8 cellular contexts compared by ENCODE assay signal in genomic region chr4:41887821-41888699, GRCh38. TPM values are rescaled to one million over a fixed set of nuclear protein-coding genes. Genes with fewer than 3 reads are reported as not detected.
DNase-seq lines count a peak whose midpoint lies in the region; ATAC-seq, FAIRE-seq and TF ChIP-seq lines count a peak whose summit lies in the region.

No MANE protein-coding gene starts in this region.

- dilution Hi-C loops in endothelial cell of umbilical vein (cut with MboI; ENCODE audit: extremely low pct_ligation_motif_present, low sequenced_read_pairs): no loop called here

- intact Hi-C loops in endothelial cell of umbilical vein (cut with micrococcal nuclease): loop anchor here (1.0 kb wide), 1 partner anchor 195 kb away; no protein-coding TSS in a partner anchor
- intact Hi-C loops in activated T-helper 2 cell treated with anti-CD3 and anti-CD28 coated beads, Interferon-gamma antibody, Interleukin-2, Interleukin-4, amounts not matched to agents 10 μg/mL and 5 μg/mL and 100 μg/mL, durations not matched to agents 14 hours and 24 hours and 36 hours (cut with micrococcal nuclease): loop anchor here (1.0 to 2.0 kb wide), 2 partner anchors 195 to 607 kb away; no protein-coding TSS in a partner anchor

- no peak overlapping the region for H3K9ac ChIP-seq in endothelial cell of umbilical vein (replicated peaks; ENCODE audit: extremely low read depth, insufficient read depth, low read length)

- H3K4me2 ChIP-seq in endothelial cell of umbilical vein (ENCODE audit: insufficient read depth, low read length): no peak overlapping the region

- BruUV-seq in endothelial cell of umbilical vein (replicated peaks; lab: Mats Ljungman, UMichigan): no TSS peak

- no peaks in the 10 kb centered on the region for H3K9me3 ChIP-seq in endothelial cell of umbilical vein (replicated peaks; ENCODE audit: control insufficient read depth, insufficient read depth, low read length)

- no peaks in the 10 kb centered on the region for H3K36me3 ChIP-seq in endothelial cell of umbilical vein (ENCODE audit: control insufficient read depth in 2 of 2, extremely low read depth in 1 of 2, insufficient read depth in 2 of 2, low read length in 2 of 2)

- peak; percentile 58 for TF ChIP-seq CTCF in endothelial cell of umbilical vein (IDR thresholded peaks at IDR 0.05; ENCODE audit: extremely low read depth in 1 of 2, insufficient read depth in 1 of 2, low read depth in 1 of 2, low read length in 2 of 2)
- peak; percentile 94 for TF ChIP-seq CTCF in progenitor cell of endocrine pancreas (IDR thresholded peaks at IDR 0.05; ENCODE audit: unreplicated experiment)

- H3K36me3 Mint-ChIP-seq in T-cell (no peaks in the 10 kb centered on the region), progenitor cell of endocrine pancreas (ENCODE audit: insufficient read depth) (no peaks in the 10 kb centered on the region)
- H3K36me3 Mint-ChIP-seq in activated T-helper 2 cell treated with anti-CD3 and anti-CD28 coated beads, Interferon-gamma antibody, Interleukin-2, Interleukin-4, amounts not matched to agents 10 μg/mL and 5 μg/mL and 100 μg/mL, durations not matched to agents 14 hours and 24 hours and 36 hours (ENCODE audit: low read depth): no peaks in the 10 kb centered on the region

- H2AFZ ChIP-seq in endothelial cell of umbilical vein (ENCODE audit: low read depth, low read length): no peak overlapping the region

- no peaks in the 10 kb centered on the region for H4K20me1 ChIP-seq in endothelial cell of umbilical vein (replicated peaks; ENCODE audit: control insufficient read depth, extremely low read depth, insufficient read depth, low read length)

- no peak for TF ChIP-seq POLR2A in endothelial cell of umbilical vein (IDR thresholded peaks at IDR 0.05; ENCODE audit: low read depth, low read length)

- H3K4me1 Mint-ChIP-seq in T-cell (peaks cover 0 to 1% (median 1%) of the 10 kb centered on the region in 3 donors), progenitor cell of endocrine pancreas (ENCODE audit: low read depth) (no peaks in the 10 kb centered on the region)
- no peaks in the 10 kb centered on the region for H3K4me1 Mint-ChIP-seq in activated T-helper 2 cell treated with anti-CD3 and anti-CD28 coated beads, Interferon-gamma antibody, Interleukin-2, Interleukin-4, amounts not matched to agents 10 μg/mL and 5 μg/mL and 100 μg/mL, durations not matched to agents 14 hours and 24 hours and 36 hours (ENCODE audit: low read depth)

- no peaks in the 10 kb centered on the region for H3K9me1 ChIP-seq in endothelial cell of umbilical vein (replicated peaks; ENCODE audit: control insufficient read depth, extremely low read depth, insufficient read depth, low read length)

- no peak overlapping the region for H3K4me3 ChIP-seq in endothelial cell of umbilical vein (replicated peaks in 1 of 3; ENCODE audit: insufficient read depth in 1 of 3, low read depth in 1 of 3, low read length in 3 of 3)

- H3K9me3 Mint-ChIP-seq in T-cell (no peaks in the 10 kb centered on the region), progenitor cell of endocrine pancreas (ENCODE audit: low read depth) (no peaks in the 10 kb centered on the region)
- no peaks in the 10 kb centered on the region for H3K9me3 Mint-ChIP-seq in activated T-helper 2 cell treated with anti-CD3 and anti-CD28 coated beads, Interferon-gamma antibody, Interleukin-2, Interleukin-4, amounts not matched to agents 10 μg/mL and 5 μg/mL and 100 μg/mL, durations not matched to agents 14 hours and 24 hours and 36 hours

- H3K4me3 Mint-ChIP-seq in T-cell (no peak overlapping the region), progenitor cell of endocrine pancreas (ENCODE audit: low read depth) (no peak overlapping the region)
- H3K4me3 Mint-ChIP-seq in activated T-helper 2 cell treated with anti-CD3 and anti-CD28 coated beads, Interferon-gamma antibody, Interleukin-2, Interleukin-4, amounts not matched to agents 10 μg/mL and 5 μg/mL and 100 μg/mL, durations not matched to agents 14 hours and 24 hours and 36 hours (ENCODE audit: low read depth): no peak overlapping the region

- FAIRE-seq in HTR-8/SVneo (lab: Jason Lieb, UNC) (no peak), endothelial cell of umbilical vein (lab: Jason Lieb, UNC) (peak; percentile 60)

- H3K27ac ChIP-seq in endothelial cell of umbilical vein (ENCODE audit: insufficient read depth, low read depth, low read length): no peak overlapping the region

- H3K27me3 ChIP-seq in endothelial cell of umbilical vein (ENCODE audit: control insufficient read depth in 2 of 2, insufficient read depth in 2 of 2, low read length in 2 of 2): peaks cover 32 to 69% of the 10 kb centered on the region in 2 experiments

- H3K27me3 Mint-ChIP-seq in T-cell: peaks cover 34 to 38% of the 10 kb centered on the region in 2 donors
- H3K27me3 Mint-ChIP-seq in progenitor cell of endocrine pancreas: peaks cover 76% of the 10 kb centered on the region
- peaks cover 33% of the 10 kb centered on the region for H3K27me3 Mint-ChIP-seq in activated T-helper 2 cell treated with anti-CD3 and anti-CD28 coated beads, Interferon-gamma antibody, Interleukin-2, Interleukin-4, amounts not matched to agents 10 μg/mL and 5 μg/mL and 100 μg/mL, durations not matched to agents 14 hours and 24 hours and 36 hours (ENCODE audit: low read depth)

- H3K79me2 ChIP-seq in endothelial cell of umbilical vein (ENCODE audit: control insufficient read depth, insufficient read depth, low read length): no peaks in the 10 kb centered on the region

- POLR2A ChIA-PET in T-cell (lab: Charles Lee): no interaction called here
- POLR2A ChIA-PET in endothelial cell of umbilical vein (lab: Charles Lee): no interaction called here

- no peaks in the 10 kb centered on the region for H3K4me1 ChIP-seq in endothelial cell of umbilical vein (ENCODE audit: control insufficient read depth, extremely low read depth, insufficient read depth, low read length)

- no peak for ATAC-seq in T-cell (replicated peaks in 1 of 4)

- DNase-seq in DMS 273 (lab: John Stamatoyannopoulos, UW; ENCODE audit: unreplicated experiment) (peak; percentile 64), DMS 273 treated with DMSO at 0.1 percent for 48 hours (lab: John Stamatoyannopoulos, UW) (no peak), HTR-8/SVneo (ENCODE audit: insufficient read length, low spot score) (peak; percentile 11), T-cell (peak in 20 of 34 experiments; percentile 6 to 45 (median 28)), endothelial cell of umbilical vein (ENCODE audit: low read depth, low spot score) (peak; percentile 55), progenitor cell of endocrine pancreas (ENCODE audit: low spot score, unreplicated experiment) (no peak), NCI-H1436 treated with DMSO at 0.1 percent for 48 hours (lab: John Stamatoyannopoulos, UW) (no peak)
- no peak for DNase-seq in activated T-helper 2 cell treated with anti-CD3 and anti-CD28 coated beads, Interferon-gamma antibody, Interleukin-2, Interleukin-4, amounts not matched to agents 10 μg/mL and 5 μg/mL and 100 μg/mL, durations not matched to agents 14 hours and 24 hours and 36 hours (ENCODE audit: low spot score)

- H3K27ac Mint-ChIP-seq in T-cell: no peak overlapping the region
- no peak overlapping the region for H3K27ac Mint-ChIP-seq in progenitor cell of endocrine pancreas
- no peak overlapping the region for H3K27ac Mint-ChIP-seq in activated T-helper 2 cell treated with anti-CD3 and anti-CD28 coated beads, Interferon-gamma antibody, Interleukin-2, Interleukin-4, amounts not matched to agents 10 μg/mL and 5 μg/mL and 100 μg/mL, durations not matched to agents 14 hours and 24 hours and 36 hours

- CTCF ChIA-PET in T-cell (lab: Charles Lee): interaction anchor here (0.6 to 2.5 kb wide), 4 partner anchors 13 to 607 kb away, joined by 3 to 12 read pairs (median 4); no protein-coding TSS in a partner anchor
- CTCF ChIA-PET in endothelial cell of umbilical vein (lab: Charles Lee): interaction anchor here (0.7 to 7.3 kb wide), 30 partner anchors 9 to 629 kb away, joined by 3 to 71 read pairs (median 4); no protein-coding TSS in a partner anchor

TF ChIP-seq in endothelial cell of umbilical vein, 7 proteins besides CTCF, POLR2A, EP300 and RAD21:
- TF ChIP-seq POLR2AphosphoS5 (IDR thresholded peaks at IDR 0.05; ENCODE audit: insufficient read depth, low read depth, low read length) (no peak), FOS (IDR thresholded peaks at IDR 0.05; ENCODE audit: borderline replicate concordance, insufficient read depth, low read length) (no peak), MYC (IDR thresholded peaks at IDR 0.05; ENCODE audit: low read depth, low read length) (no peak), MAX (IDR thresholded peaks at IDR 0.05; ENCODE audit: insufficient read depth, insufficient read length) (no peak), EZH2 (IDR thresholded peaks at IDR 0.05; ENCODE audit: borderline replicate concordance, low read depth, low read length, severe bottlenecking) (no peak), JUN (IDR thresholded peaks at IDR 0.05; ENCODE audit: borderline replicate concordance, insufficient read depth, insufficient read length, low read depth) (no peak), GATA2 (IDR thresholded peaks at IDR 0.05; ENCODE audit: insufficient read depth, insufficient read length, low read depth, low read length) (no peak)

RNA-seq across cellular contexts. Expression of gene TMEM33, which starts 47.2 kb away (rescaled TPM):
- 10 to 100 TPM; 24.6 to 39.4 (median 35.6) TPM for total RNA-seq in T-cell
- 58.5 and 60.1 TPM in 2 replicates for total RNA-seq in endothelial cell of umbilical vein
- polyA plus RNA-seq in endothelial cell of umbilical vein: 52.5 and 52.9 TPM in 2 replicates
- polyA plus RNA-seq in endothelial cell of umbilical vein (2011; cell fraction: cytosol; rRNA removed): 24.2 and 28.6 TPM in 2 replicates
- polyA plus RNA-seq in endothelial cell of umbilical vein (2011; cell fraction: nucleus; rRNA removed): 16.3 and 21.1 TPM in 2 replicates
- polyA plus RNA-seq in endothelial cell of umbilical vein (2012): 31.1 and 43.6 TPM in 2 replicates
- 153 and 172 TPM in 2 replicates for polyA minus RNA-seq in endothelial cell of umbilical vein
- 87.4 TPM for polyA minus RNA-seq in endothelial cell of umbilical vein (2011; cell fraction: cytosol; rRNA and poly(A)+ RNA removed)
- 31.8 and 47.2 TPM in 2 replicates for polyA minus RNA-seq in endothelial cell of umbilical vein (2011; cell fraction: nucleus; rRNA and poly(A)+ RNA removed)
- 63.7 and 65.9 TPM in 2 replicates for total RNA-seq in progenitor cell of endocrine pancreas
- 76.7 and 84.0 TPM in 2 replicates for total RNA-seq in activated T-helper 2 cell treated with anti-CD3 and anti-CD28 coated beads, Interferon-gamma antibody, Interleukin-2, Interleukin-4, amounts not matched to agents 10 μg/mL and 5 μg/mL and 100 μg/mL, durations not matched to agents 14 hours and 24 hours and 36 hours

Comparison
In these comparisons a context has a peak if more than half of its experiments do, and no peak if none do; other contexts are left out.
1. DNase-seq: peak in DMS 273 (single experiment), HTR-8/SVneo (single experiment), T-cell (20 of 34) and endothelial cell of umbilical vein (single experiment); none in DMS 273 treated with DMSO at 0.1 percent for 48 hours (single experiment), progenitor cell of endocrine pancreas (single experiment), activated T-helper 2 cell treated with anti-CD3 and anti-CD28 coated beads, Interferon-gamma antibody, Interleukin-2, Interleukin-4, amounts not matched to agents 10 μg/mL and 5 μg/mL and 100 μg/mL, durations not matched to agents 14 hours and 24 hours and 36 hours (single experiment) and NCI-H1436 treated with DMSO at 0.1 percent for 48 hours (single experiment).